Comparison of ENCODE assay signal across 8 cellular contexts in genomic region chr14:95527392-95528002, GRCh38. TPM values are rescaled to one million over a fixed set of nuclear protein-coding genes. Genes with fewer than 3 reads are reported as not detected.
DNase-seq lines count a peak whose midpoint lies in the region; ATAC-seq and TF ChIP-seq lines count a peak whose summit lies in the region.

No MANE protein-coding gene starts in this region.

- peak; percentile 85 for ATAC-seq in activated B cell treated with CpG ODN at 0.5 μM for 24 hours (ENCODE audit: low read depth)
- ATAC-seq in aorta (ENCODE audit: low FRiP score): peak; percentile 90
- no peak for ATAC-seq in HG03175 (IDR thresholded peaks at IDR 0.05; ENCODE audit: unreplicated experiment)

- no peak overlapping the region for H3K4me3 ChIP-seq in NB4 (ENCODE audit: low read depth, low read length)
- no peak overlapping the region for H3K4me3 ChIP-seq in muscle layer of duodenum (ENCODE audit: low read depth in 1 of 2, low read length in 2 of 2)
- H3K4me3 ChIP-seq in aorta (ENCODE audit: low read length in 2 of 2): no peak overlapping the region

- peak overlapping the region; percentile 52 for H3K27ac ChIP-seq in muscle layer of duodenum (ENCODE audit: low read length)
- H3K27ac ChIP-seq in aorta (ENCODE audit: low read depth in 1 of 2, low read length in 2 of 2): peak overlapping the region in 1 of 2 donors; percentile 60

- WGBS in aorta, 2 donors: 24 to 28% methylated on average over 4 of the region's 4 CpGs

- peak overlapping the region; percentile 65 for H3K27ac Mint-ChIP-seq in activated B cell treated with CpG ODN at 0.5 μM for 24 hours

- H3K9me3 Mint-ChIP-seq in activated B cell treated with CpG ODN at 0.5 μM for 24 hours: no peaks in the 10 kb centered on the region

- CTCF ChIA-PET in activated B cell treated with CpG ODN at 0.5 μM for 24 hours (lab: Charles Lee): interaction anchor here (0.7 to 9.5 kb wide), 25 partner anchors 9 to 102 kb away, joined by 3 to 162 read pairs (median 5); partner anchors contain the start of gene SYNE3

- H3K27me3 ChIP-seq in muscle layer of duodenum (ENCODE audit: low read depth, low read length): no peaks in the 10 kb centered on the region
- no peaks in the 10 kb centered on the region for H3K27me3 ChIP-seq in aorta (ENCODE audit: control insufficient read depth in 1 of 2, insufficient read depth in 2 of 2, low read length in 1 of 2)

- H3K4me1 ChIP-seq in muscle layer of duodenum (ENCODE audit: control insufficient read depth in 1 of 2, insufficient read depth in 2 of 2, low read length in 2 of 2): peaks cover 15 to 16% of the 10 kb centered on the region in 2 donors
- peaks cover 0 to 13% of the 10 kb centered on the region in 2 donors for H3K4me1 ChIP-seq in aorta (ENCODE audit: control insufficient read depth in 1 of 2, insufficient read depth in 2 of 2, low read length in 2 of 2)

- TF ChIP-seq POLR2A in NB4 (IDR thresholded peaks at IDR 0.05; ENCODE audit: extremely low read depth, insufficient read length): no peak

- H3K36me3 ChIP-seq in muscle layer of duodenum (ENCODE audit: control insufficient read depth in 1 of 2, insufficient read depth in 2 of 2, low read length in 2 of 2) (no peaks in the 10 kb centered on the region), aorta (ENCODE audit: control insufficient read depth in 1 of 2, insufficient read depth in 2 of 2, low read length in 1 of 2) (no peaks in the 10 kb centered on the region)

- peak; percentile 63 for TF ChIP-seq CTCF in NB4 (IDR thresholded peaks at IDR 0.05; ENCODE audit: low read depth, low read length)
- peak; percentile 96 for TF ChIP-seq CTCF in activated B cell treated with CpG ODN at 0.5 μM for 24 hours (IDR thresholded peaks at IDR 0.05)

- H3K4me3 Mint-ChIP-seq in activated B cell treated with CpG ODN at 0.5 μM for 24 hours: no peak overlapping the region

- no peaks in the 10 kb centered on the region for H3K27me3 Mint-ChIP-seq in activated B cell treated with CpG ODN at 0.5 μM for 24 hours

- intact Hi-C loops in activated B cell treated with CpG ODN at 0.5 μM for 24 hours (cut with micrococcal nuclease) (loop anchor here (1.0 kb wide), 4 partner anchors 9 to 100 kb away; no protein-coding TSS in a partner anchor), aorta (cut with DNase I) (loop anchor here (1.0 to 2.0 kb wide), 2 partner anchors 84 to 85 kb away; no protein-coding TSS in a partner anchor)

- POLR2A ChIA-PET in activated B cell treated with CpG ODN at 0.5 μM for 24 hours (lab: Charles Lee): interaction anchor here (0.8 to 1.7 kb wide), 5 partner anchors 9 to 85 kb away, joined by 3 to 6 read pairs (median 5); partner anchors contain the start of gene SYNE3

- peaks cover 17% of the 10 kb centered on the region for H3K36me3 Mint-ChIP-seq in activated B cell treated with CpG ODN at 0.5 μM for 24 hours (ENCODE audit: low read depth)

- H3K9me3 ChIP-seq in muscle layer of duodenum (ENCODE audit: control insufficient read depth in 1 of 2, low read length in 2 of 2) (no peaks in the 10 kb centered on the region), aorta (ENCODE audit: control insufficient read depth, low read length) (no peaks in the 10 kb centered on the region)

- DNase-seq in NCI-H1092 treated with DMSO at 0.1 percent for 48 hours (lab: John Stamatoyannopoulos, UW): peak; percentile 30
- no peak for DNase-seq in NCI-H1092 (lab: John Stamatoyannopoulos, UW)
- DNase-seq in NB4 (ENCODE audit: low read depth): peak; percentile 62
- DNase-seq in activated B cell treated with CpG ODN at 0.5 μM for 24 hours: no peak
- DNase-seq in effector CD4-positive, alpha-beta T cell: peak; percentile 36
- DNase-seq in aorta: peak in 1 of 2 donors; percentile 68

- peaks cover 43% of the 10 kb centered on the region for H3K4me1 Mint-ChIP-seq in activated B cell treated with CpG ODN at 0.5 μM for 24 hours

RNA-seq across cellular contexts. Expression of gene GLRX5, which starts 7.4 kb away (rescaled TPM):
- total RNA-seq in activated B cell treated with CpG ODN at 0.5 μM for 24 hours (20.5 and 22.4 TPM in 2 replicates), aorta (10 to 100 TPM; 20.1 to 22.4 TPM)
- 10 to 100 TPM; 41.9 to 54.2 TPM for polyA plus RNA-seq in aorta

RNA-seq across cellular contexts. Expression of gene SYNE3, which starts 11.0 kb away (rescaled TPM):
- total RNA-seq in activated B cell treated with CpG ODN at 0.5 μM for 24 hours (95.6 and 104 TPM in 2 replicates), aorta (10 to 100 TPM; 39.1 to 61.5 TPM)
- polyA plus RNA-seq in aorta: 1 to 10 TPM; 3.0 to 6.9 TPM

Comparison
In these comparisons a context has a peak if more than half of its experiments do, and no peak if none do; other contexts are left out.
1. DNase-seq: peak in NCI-H1092 treated with DMSO at 0.1 percent for 48 hours (single experiment), NB4 (single experiment) and effector CD4-positive, alpha-beta T cell (single experiment); none in NCI-H1092 (single experiment) and activated B cell treated with CpG ODN at 0.5 μM for 24 hours (single experiment).